Comparison of ENCODE assay signal across 21 cellular contexts in the genomic region with DNA sequence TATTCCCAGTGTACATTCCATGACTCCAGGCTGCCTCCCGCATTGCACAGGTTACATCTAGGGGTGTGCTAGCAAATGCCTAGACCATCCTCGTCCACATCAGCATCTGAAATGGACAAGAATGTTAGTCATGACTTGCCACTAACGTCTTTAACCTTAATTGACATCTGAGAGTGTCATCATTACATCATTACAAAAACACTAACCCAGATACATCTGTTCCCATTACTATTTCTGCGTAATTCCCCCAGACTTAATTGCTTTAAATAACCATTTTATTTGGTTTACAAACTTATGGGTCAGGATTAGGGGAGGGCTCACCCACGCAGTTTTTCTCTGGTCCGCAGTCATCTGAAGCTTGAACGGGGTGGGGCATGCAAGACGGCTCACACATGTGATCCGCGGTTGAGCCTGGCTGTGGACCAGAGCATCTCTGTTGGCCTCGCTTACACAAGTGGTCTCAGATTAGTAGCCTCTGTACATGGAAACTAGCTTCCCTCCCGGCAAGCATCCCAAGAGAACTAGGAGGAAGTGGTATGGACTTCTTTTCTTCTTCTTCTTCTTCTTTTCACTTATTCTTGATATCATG. TPM values are rescaled to one million over a fixed set of nuclear protein-coding genes. Genes with fewer than 3 reads are reported as not detected.
A peak's percentile ranks its signal among the peaks of the same experiment; 100 is the strongest.
DNase-seq lines count a peak whose midpoint lies in the region; ATAC-seq and TF ChIP-seq lines count a peak whose summit lies in the region.
"Had no signal": no experiment of that assay in that cellular context is flagged by ENCODE, and none has a peak within 500 bp of the region (broad histone marks: within the 10 kb centered on the region; RNA-seq: fewer than 3 reads in every experiment).

No MANE protein-coding gene starts in this region.

- no peaks in the 10 kb centered on the region for H3K36me3 ChIP-seq in adipocyte (ENCODE audit: control insufficient read depth, insufficient read depth, low read length, severe bottlenecking)
- no peaks in the 10 kb centered on the region for H3K36me3 ChIP-seq in mucosa of descending colon (ENCODE audit: low read depth)
- H3K36me3 ChIP-seq: cardiac muscle cell, thoracic aorta had no signal

- H3K27me3 ChIP-seq in adipocyte (replicated peaks; ENCODE audit: control insufficient read depth, insufficient read depth, low read length): no peaks in the 10 kb centered on the region
- H3K27me3 ChIP-seq: cardiac muscle cell, dorsolateral prefrontal cortex had no signal

- H3K4me1 ChIP-seq in adipocyte (ENCODE audit: control insufficient read depth, insufficient read depth, low read length) (peaks cover 20% of the 10 kb centered on the region), mucosa of descending colon (ENCODE audit: low read depth) (no peaks in the 10 kb centered on the region)

- ATAC-seq in mucosa of descending colon: peak; percentile 37
- ATAC-seq: SK-N-SH treated with all-trans-retinoic acid at 6 μM for 48 hours; stimulated activated naive B cell treated with anti-CD40 and anti-IgM and Interleukin-4, amounts not matched to agents 10 μg/mL and 1 μg/mL and 100 μg/mL, for 72 hours had no signal

- H3K9me3 ChIP-seq in adipocyte (ENCODE audit: control insufficient read depth, low read length) (no peaks in the 10 kb centered on the region), mucosa of descending colon (no peaks in the 10 kb centered on the region)
- H3K9me3 ChIP-seq: thoracic aorta had no signal

- peak; percentile 63 for DNase-seq in AG20443 (ENCODE audit: low spot score)
- DNase-seq in EL: peak; percentile 67
- peak; percentile 20 for DNase-seq in adipocyte (ENCODE audit: low read depth)
- DNase-seq in mucosa of descending colon: peak in 1 of 3 donors; percentile 14
- no peak for DNase-seq in NCI-H187 treated with DMSO at 0.1 percent for 48 hours (lab: John Stamatoyannopoulos, UW)
- DNase-seq in GM20000 (ENCODE audit: low spot score): no peak
- no peak for DNase-seq in midbrain (lab: John Stamatoyannopoulos, UW)
- DNase-seq: activated effector memory CD4-positive, alpha-beta T cell treated with Interleukin-2 at 50 U/mL for 16 hours; amniotic stem cell; DND-41; dorsolateral prefrontal cortex; foreskin melanocyte; NCI-H1092 treated with DMSO at 0.1 percent for 48 hours; NCI-H2081; NK-92 treated with Interleukin-12 subunit alpha and Interleukin-12 subunit beta, amount 100 ng/mL, for 24 hours; stimulated activated CD4-positive, alpha-beta T cell treated with anti-CD3 and anti-CD28 coated beads, Interleukin-2, amount 100 ng/mL, for 24 hours; stimulated activated naive B cell treated with anti-CD40 and anti-IgM and Interleukin-4, amounts not matched to agents 10 μg/mL and 1 μg/mL and 100 μg/mL, for 72 hours had no signal

- H3K4me3 ChIP-seq in adipocyte (ENCODE audit: low read length): no peak overlapping the region
- H3K4me3 ChIP-seq in mucosa of descending colon: no peak overlapping the region
- H3K4me3 ChIP-seq: cardiac muscle cell, dorsolateral prefrontal cortex, thoracic aorta had no signal

- no peak overlapping the region for H3K9ac ChIP-seq in adipocyte (ENCODE audit: low read length)

- TF ChIP-seq CTCF in mucosa of descending colon (IDR thresholded peaks at IDR 0.05) (no peak), GM20000 (IDR thresholded peaks at IDR 0.05; ENCODE audit: extremely low read depth, missing control alignments) (no peak)

- intact Hi-C loops in mucosa of descending colon (cut with DNase I, micrococcal nuclease): no loop called here

RNA-seq across cellular contexts. Expression of gene KL, which starts 15.9 kb away (rescaled TPM):
- 1 to 10 TPM in 1 of 3 donors, under 1 TPM in 2; 0.63 to 6.0 (median 0.84) TPM for total RNA-seq in mucosa of descending colon
- total RNA-seq: cardiac muscle cell, HT1080 had no signal

Comparison
In these comparisons a context has a peak if more than half of its experiments do, and no peak if none do; other contexts are left out.
1. DNase-seq: peak in AG20443 (single experiment), EL (single experiment) and adipocyte (single experiment); none in NCI-H187 treated with DMSO at 0.1 percent for 48 hours (single experiment), GM20000 (single experiment) and midbrain (single experiment).